Comparison of ENCODE assay signal across 18 cellular contexts in the genomic region with DNA sequence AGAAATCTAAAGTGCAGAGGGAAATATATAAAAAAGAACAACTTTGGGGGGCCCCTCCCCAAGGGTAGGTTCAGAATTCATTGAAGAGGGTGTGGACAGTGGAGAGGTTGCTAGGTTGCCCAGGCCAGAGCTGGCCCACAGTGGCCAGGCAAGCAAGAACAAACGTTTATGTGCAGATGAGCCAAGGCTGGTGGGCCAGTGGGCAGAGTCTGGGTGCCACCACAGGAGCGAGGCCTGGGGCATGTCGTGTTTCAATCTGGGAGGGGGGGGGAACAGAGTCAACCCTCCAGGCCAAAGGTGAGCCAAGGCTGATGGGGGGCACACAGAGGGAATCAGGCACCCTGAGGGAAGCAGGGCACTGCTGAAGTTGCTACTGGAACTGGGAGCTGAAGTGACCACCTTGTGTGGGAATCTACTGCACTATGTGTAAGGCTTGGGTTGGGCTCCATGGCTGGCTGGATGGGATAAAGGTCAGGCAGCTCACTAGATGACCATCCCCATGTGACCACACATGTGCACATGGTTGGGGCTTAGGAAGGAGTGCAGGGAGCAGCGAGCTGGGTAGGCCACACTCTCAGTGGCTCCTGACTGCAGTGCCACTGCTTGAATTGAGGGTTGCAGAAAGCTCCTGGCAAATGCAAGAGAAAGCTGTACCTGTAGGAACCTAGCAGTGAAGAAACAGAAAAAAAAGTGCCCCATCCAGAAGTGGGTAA. TPM values are rescaled to one million over a fixed set of nuclear protein-coding genes. Genes with fewer than 3 reads are reported as not detected.
A peak's percentile ranks its signal among the peaks of the same experiment; 100 is the strongest.
DNase-seq lines count a peak whose midpoint lies in the region; ATAC-seq, FAIRE-seq and TF ChIP-seq lines count a peak whose summit lies in the region.
"Had no signal": no experiment of that assay in that cellular context is flagged by ENCODE, and none has a peak within 500 bp of the region (broad histone marks: within the 10 kb centered on the region; RNA-seq: fewer than 3 reads in every experiment).

No MANE protein-coding gene starts in this region.

- H3K9me3 Mint-ChIP-seq in stimulated activated naive CD8-positive, alpha-beta T cell treated with anti-CD3 and anti-CD28 coated beads, Interleukin-15, amount 100 ng/mL, for 72 hours, result no peaks in the 10 kb centered on the region
- H3K9me3 Mint-ChIP-seq: HFFc6 had no signal

- no peak for TF ChIP-seq EP300 in H1 (IDR thresholded peaks at IDR 0.05; ENCODE audit: borderline replicate concordance in 1 of 2, low read depth in 2 of 2, low read length in 2 of 2)

- no peak overlapping the region for H3K23ac ChIP-seq in H1 (ENCODE audit: insufficient read length)

- no peaks in the 10 kb centered on the region for H3K4me1 Mint-ChIP-seq in stimulated activated naive CD8-positive, alpha-beta T cell treated with anti-CD3 and anti-CD28 coated beads, Interleukin-15, amount 100 ng/mL, for 72 hours
- H3K4me1 Mint-ChIP-seq: CD4-positive, CD25-positive, alpha-beta regulatory T cell had no signal

- H3K4me3 ChIP-seq in H1 (ENCODE audit: extremely low read depth in 1 of 4, insufficient read depth in 2 of 4, low read depth in 3 of 4, low read length in 4 of 4) (no peak overlapping the region), upper lobe of right lung (no peak overlapping the region), lower lobe of right lung (no peak overlapping the region)
- H3K4me3 ChIP-seq: GM23248, HAP-1 had no signal

- H3K27ac ChIP-seq in H1 (ENCODE audit: low read depth, low read length), result no peak overlapping the region
- H3K27ac ChIP-seq in upper lobe of right lung, result no peak overlapping the region
- no peak overlapping the region for H3K27ac ChIP-seq in lower lobe of right lung
- H3K27ac ChIP-seq: GM23248 had no signal

- no peak overlapping the region for H2BK20ac ChIP-seq in H1 (ENCODE audit: low read length)

- TF ChIP-seq POLR2A in H1 (IDR thresholded peaks at IDR 0.05; ENCODE audit: control extremely low read depth in 1 of 2, low read depth in 2 of 2, low read length in 2 of 2), result no peak

- no peak for TF ChIP-seq RAD21 in H1 (IDR thresholded peaks at IDR 0.05 in 1 of 2, conservative IDR thresholded peaks at IDR 0.05 in 1 of 2; ENCODE audit: low read depth in 2 of 2, low read length in 2 of 2)

- 85% methylated on average over 4 of the region's 4 CpGs; no CpG with 5 or more reads in 1 of the 2 experiments for WGBS in H1 (ENCODE audit: extremely low coverage in 1 of 2, insufficient coverage in 1 of 2, insufficient read length in 1 of 2, insufficient replicate concordance in 2 of 2, low coverage in 1 of 2, low lambda C conversion rate in 2 of 2, missing lambda C conversion rate in 1 of 2), 2 experiments

- peak; percentile 26 for ATAC-seq in stimulated activated naive CD8-positive, alpha-beta T cell treated with anti-CD3 and anti-CD28 coated beads, Interleukin-15, amount 100 ng/mL, for 72 hours
- no peak for ATAC-seq in stimulated activated naive CD8-positive, alpha-beta T cell treated with anti-CD3 and anti-CD28 coated beads, Interleukin-15, Interleukin-2, amounts not matched to agents 100 U/mL and 50 U/mL, for 24 hours
- ATAC-seq in upper lobe of right lung, result peak; percentile 7
- no peak for ATAC-seq in lower lobe of right lung
- ATAC-seq: CD8-positive, alpha-beta T cell had no signal

- H3K36me3 ChIP-seq in H1 (ENCODE audit: control insufficient read depth in 2 of 4, insufficient read depth in 4 of 4, low read length in 3 of 4) (no peaks in the 10 kb centered on the region), upper lobe of right lung (no peaks in the 10 kb centered on the region), lower lobe of right lung (no peaks in the 10 kb centered on the region)
- H3K36me3 ChIP-seq: HAP-1 had no signal

- no peak overlapping the region for H3K9ac ChIP-seq in H1 (replicated peaks in 1 of 4; ENCODE audit: extremely low read depth in 1 of 4, low read depth in 3 of 4, low read length in 3 of 4)
- H3K9ac ChIP-seq: GM23248 had no signal

- H2BK5ac ChIP-seq in H1 (ENCODE audit: low read depth, low read length), result no peak overlapping the region

- H3K4me1 ChIP-seq in H1 (replicated peaks in 1 of 4; ENCODE audit: control insufficient read depth in 3 of 4, insufficient read depth in 4 of 4, low read length in 3 of 4), result peaks cover 0 to 3% (median 0%) of the 10 kb centered on the region in 4 experiments; a peak in 1 of 7 replicates
- H3K4me1 ChIP-seq in upper lobe of right lung, result no peaks in the 10 kb centered on the region
- no peaks in the 10 kb centered on the region for H3K4me1 ChIP-seq in lower lobe of right lung
- H3K4me1 ChIP-seq: Caco-2, HAP-1 had no signal

- intact Hi-C loops in upper lobe of right lung (cut with DNase I), result no loop called here
- intact Hi-C loops in lower lobe of right lung (cut with DNase I), result no loop called here

- no peak overlapping the region for H2BK120ac ChIP-seq in H1 (replicated peaks; ENCODE audit: low read depth, low read length)

- H2AFZ ChIP-seq in H1 (ENCODE audit: low read length), result no peak overlapping the region
- H2AFZ ChIP-seq: GM23248 had no signal

- H4K91ac ChIP-seq in H1 (replicated peaks; ENCODE audit: insufficient read length, low read length), result no peak overlapping the region

- H3K79me1 ChIP-seq in H1 (ENCODE audit: low read depth, low read length), result no peaks in the 10 kb centered on the region

- H2BK15ac ChIP-seq in H1 (ENCODE audit: low read length), result no peak overlapping the region

- CTCF ChIA-PET in H1 (lab: Charles Lee; ENCODE audit: partially characterized antibody), result interaction anchor here (0.7 to 3.1 kb wide), 11 partner anchors 9 to 304 kb away, joined by 3 to 8 read pairs (median 3); no protein-coding TSS in a partner anchor

- no peak overlapping the region for H2BK12ac ChIP-seq in H1 (ENCODE audit: low read depth, low read length)

- no peak overlapping the region for H2AK5ac ChIP-seq in H1 (ENCODE audit: low read depth, low read length)

- no peak overlapping the region for H4K5ac ChIP-seq in H1 (ENCODE audit: insufficient read length, low read depth, low read length)

- TF ChIP-seq CTCF in H1 (IDR thresholded peaks at IDR 0.05; ENCODE audit: control extremely low read depth in 1 of 3, insufficient read depth in 1 of 3, low read depth in 1 of 3, low read length in 3 of 3) (no peak), upper lobe of right lung (IDR thresholded peaks at IDR 0.05) (no peak), lower lobe of right lung (IDR thresholded peaks at IDR 0.05) (no peak)

- H3K14ac ChIP-seq in H1 (ENCODE audit: insufficient read length), result no peak overlapping the region

- no peak for FAIRE-seq in H1 (lab: Jason Lieb, UNC)
- FAIRE-seq: G401.6, GM12892, GM19239 had no signal

- peak overlapping the region; percentile 8; the same call in 1 of the 2 replicates for H4K8ac ChIP-seq in H1 (ENCODE audit: extremely low read depth, insufficient read depth, low read length)

- DNase-seq in stimulated activated naive CD8-positive, alpha-beta T cell treated with anti-CD3 and anti-CD28 coated beads, Interleukin-15, amount 100 ng/mL, for 72 hours, result no peak
- no peak for DNase-seq in stimulated activated naive CD8-positive, alpha-beta T cell treated with anti-CD3 and anti-CD28 coated beads, Interleukin-15, Interleukin-2, amounts not matched to agents 100 U/mL and 50 U/mL, for 24 hours
- DNase-seq in H1 (ENCODE audit: low read depth in 1 of 2, low spot score in 2 of 2) (no peak), upper lobe of right lung (no peak), lower lobe of right lung (no peak), DMS153 treated with DMSO at 0.1 percent for 48 hours (lab: John Stamatoyannopoulos, UW; ENCODE audit: unreplicated experiment) (no peak)
- DNase-seq: C1 segment of cervical spinal cord; Caco-2; CD4-positive, CD25-positive, alpha-beta regulatory T cell; CD8-positive, alpha-beta T cell; DMS153; DND-41; GM23248; HFFc6 had no signal

- H3K27ac Mint-ChIP-seq in stimulated activated naive CD8-positive, alpha-beta T cell treated with anti-CD3 and anti-CD28 coated beads, Interleukin-15, amount 100 ng/mL, for 72 hours, result no peak overlapping the region
- H3K27ac Mint-ChIP-seq: CD4-positive, CD25-positive, alpha-beta regulatory T cell; CD8-positive, alpha-beta T cell; HFFc6 had no signal

- no peak overlapping the region for H3K18ac ChIP-seq in H1 (ENCODE audit: extremely low read depth, low read length)

- H3K9me3 ChIP-seq in H1 (ENCODE audit: insufficient read depth in 2 of 2, low read depth in 1 of 2, low read length in 1 of 2) (no peaks in the 10 kb centered on the region), upper lobe of right lung (no peaks in the 10 kb centered on the region), lower lobe of right lung (no peaks in the 10 kb centered on the region)
- H3K9me3 ChIP-seq: Caco-2, HAP-1 had no signal

- no peak overlapping the region for H3K56ac ChIP-seq in H1 (replicated peaks; ENCODE audit: insufficient read length, low read depth, low read length)

- no peaks in the 10 kb centered on the region for H3K27me3 Mint-ChIP-seq in stimulated activated naive CD8-positive, alpha-beta T cell treated with anti-CD3 and anti-CD28 coated beads, Interleukin-15, amount 100 ng/mL, for 72 hours

- POLR2A ChIA-PET in H1 (lab: Charles Lee; ENCODE audit: partially characterized antibody), result no interaction called here

- H4K20me1 ChIP-seq in H1 (replicated peaks in 1 of 2; ENCODE audit: control insufficient read depth in 1 of 2, insufficient read depth in 2 of 2, low read length in 2 of 2), result no peaks in the 10 kb centered on the region

- H3K27me3 ChIP-seq in H1 (replicated peaks in 1 of 4; ENCODE audit: control insufficient read depth in 3 of 4, extremely low read depth in 1 of 4, insufficient read depth in 3 of 4, low read length in 3 of 4) (no peaks in the 10 kb centered on the region), upper lobe of right lung (no peaks in the 10 kb centered on the region), lower lobe of right lung (ENCODE audit: low read depth) (no peaks in the 10 kb centered on the region)

- H3K4ac ChIP-seq in H1 (replicated peaks; ENCODE audit: insufficient read length, low read depth, low read length), result peak overlapping the region; percentile 39

- H3K4me2 ChIP-seq in H1 (ENCODE audit: insufficient read depth in 1 of 2, low read depth in 2 of 2, low read length in 2 of 2), result no peak overlapping the region

- H3K23me2 ChIP-seq in H1 (ENCODE audit: low read depth, low read length), result no peaks in the 10 kb centered on the region

- H3K4me3 Mint-ChIP-seq in stimulated activated naive CD8-positive, alpha-beta T cell treated with anti-CD3 and anti-CD28 coated beads, Interleukin-15, amount 100 ng/mL, for 72 hours, result no peak overlapping the region
- H3K4me3 Mint-ChIP-seq: CD4-positive, CD25-positive, alpha-beta regulatory T cell; CD8-positive, alpha-beta T cell; HFFc6 had no signal

- no peaks in the 10 kb centered on the region for H3K79me2 ChIP-seq in H1 (ENCODE audit: control insufficient read depth in 1 of 2, insufficient read depth in 2 of 2, low read length in 2 of 2)

RNA-seq across cellular contexts. Expression of a gene that starts 47.3 kb away (rescaled TPM):
- total RNA-seq in H1 (2021; fragmentation: NEBNext Ultra II Directional; extraction: Animal tissue kit (Norgen Biotek cat#: 25700)), result 12.1 and 12.2 TPM in 2 replicates
- 3.6 and 7.3 TPM in 2 replicates for polyA plus RNA-seq in H1 (2011; rRNA removed)
- polyA plus RNA-seq in H1 (2011; cell fraction: cytosol; rRNA removed), result 6.4 TPM
- polyA plus RNA-seq in H1 (2011; cell fraction: nucleus; rRNA removed), result 9.6 TPM
- 8.9 to 11.1 TPM (median 10.0 TPM) in 4 replicates for polyA plus RNA-seq in H1 (2012, experiment 1 of 2)
- 1.4 TPM for polyA plus RNA-seq in H1 (2012, experiment 2 of 2)
- 4.8 TPM for polyA plus RNA-seq in H1 (2013, experiment 1 of 2)
- polyA plus RNA-seq in H1 (2013, experiment 2 of 2), result 5.0 TPM
- 11.5 and 16.3 TPM in 2 replicates for polyA minus RNA-seq in H1 (2011; rRNA and poly(A)+ RNA removed)
- 6.9 TPM for polyA minus RNA-seq in H1 (2011; cell fraction: cytosol; rRNA and poly(A)+ RNA removed)
- polyA minus RNA-seq in H1 (2011; cell fraction: nucleus; rRNA and poly(A)+ RNA removed), result 13.0 TPM
- 0.58 TPM for total RNA-seq in upper lobe of right lung
- total RNA-seq in lower lobe of right lung, result 1.2 TPM
- total RNA-seq: Caco-2; CD4-positive, CD25-positive, alpha-beta regulatory T cell; CD8-positive, alpha-beta T cell had no signal

Comparison
In these comparisons a context has a peak if more than half of its experiments do, and no peak if none do; other contexts are left out.
1. ATAC-seq: peak in stimulated activated naive CD8-positive, alpha-beta T cell treated with anti-CD3 and anti-CD28 coated beads, Interleukin-15, amount 100 ng/mL, for 72 hours (single experiment) and upper lobe of right lung (single experiment); none in stimulated activated naive CD8-positive, alpha-beta T cell treated with anti-CD3 and anti-CD28 coated beads, Interleukin-15, Interleukin-2, amounts not matched to agents 100 U/mL and 50 U/mL, for 24 hours (single experiment) and lower lobe of right lung (0 of 2).